Comparison of ENCODE assay signal across 18 cellular contexts in genomic region chr3:16477501-16477900, GRCh38. TPM values are rescaled to one million over a fixed set of nuclear protein-coding genes. Genes with fewer than 3 reads are reported as not detected.
DNase-seq lines count a peak whose midpoint lies in the region; ATAC-seq, FAIRE-seq and TF ChIP-seq lines count a peak whose summit lies in the region.
"Had no signal": no experiment of that assay in that cellular context is flagged by ENCODE, and none has a peak within 500 bp of the region (broad histone marks: within the 10 kb centered on the region; RNA-seq: fewer than 3 reads in every experiment).

No MANE protein-coding gene starts in this region.

- no peak overlapping the region for H3K4me3 ChIP-seq in astrocyte of the spinal cord (ENCODE audit: low read depth, low read length)
- H3K4me3 ChIP-seq: HAP-1 had no signal

- H3K4me1 Mint-ChIP-seq in IgD-negative memory B cell (peaks cover 43 to 68% (median 44%) of the 10 kb centered on the region in 3 donors), natural killer cell (peaks cover 68 to 81% of the 10 kb centered on the region in 2 donors)

- TF ChIP-seq CTCF in astrocyte of the spinal cord (IDR thresholded peaks at IDR 0.05; ENCODE audit: low read depth, low read length), result no peak
- TF ChIP-seq CTCF in natural killer cell (IDR thresholded peaks at IDR 0.05), result no peak

- H3K27ac Mint-ChIP-seq in IgD-negative memory B cell (peak overlapping the region in 2 of 3 donors; percentile 13 to 90), natural killer cell (peak overlapping the region; percentile 53 to 56)

- H3K36me3 Mint-ChIP-seq in IgD-negative memory B cell (peaks cover 16% of the 10 kb centered on the region), natural killer cell (no peaks in the 10 kb centered on the region)

- intact Hi-C loops in natural killer cell (cut with micrococcal nuclease), result loop anchor here (2.0 to 5.0 kb wide), 2 partner anchors 15 to 35 kb away; partner anchors contain the start of gene RFTN1

- FAIRE-seq in GM19239 (lab: Jason Lieb, UNC), result no peak
- FAIRE-seq: A204.1, colon had no signal

- DNase-seq in NCI-H2171 treated with DMSO at 0.1 percent for 48 hours (lab: John Stamatoyannopoulos, UW), result peak; percentile 38
- no peak for DNase-seq in NCI-H2171 (lab: John Stamatoyannopoulos, UW)
- peak; percentile 37 for DNase-seq in astrocyte of the spinal cord (ENCODE audit: low read depth, low spot score)
- DNase-seq in natural killer cell, result no peak
- no peak for DNase-seq in GM19239 (ENCODE audit: insufficient read length, low spot score)
- DNase-seq in NCI-H2227 (lab: John Stamatoyannopoulos, UW; ENCODE audit: unreplicated experiment), result no peak
- DNase-seq in NCI-H1092 (lab: John Stamatoyannopoulos, UW), result no peak
- DNase-seq: activated CD4-positive, alpha-beta memory T cell treated with anti-CD3 and anti-CD28 coated beads, Interleukin-2, amount 10 ng/mL, durations not matched to agents 7 days and 5 days; COR-L47; Kasumi-1; NCI-H187 treated with DMSO at 0.1 percent for 48 hours; nucleus accumbens; T-helper 9 cell had no signal

- ATAC-seq in natural killer cell, result no peak

- in situ Hi-C loops in astrocyte of the spinal cord (cut with HindIII; ENCODE audit: low sequenced_read_pairs), result no loop called here

- H3K27me3 Mint-ChIP-seq in IgD-negative memory B cell, result no peaks in the 10 kb centered on the region
- H3K27me3 Mint-ChIP-seq in natural killer cell (ENCODE audit: low read depth in 2 of 2), result no peaks in the 10 kb centered on the region
- H3K27me3 Mint-ChIP-seq: activated CD4-positive, alpha-beta memory T cell treated with anti-CD3 and anti-CD28 coated beads, Interleukin-2, amount 10 ng/mL, durations not matched to agents 7 days and 5 days; activated naive CD8-positive, alpha-beta T cell had no signal

- H3K4me3 Mint-ChIP-seq in IgD-negative memory B cell (peak overlapping the region in 2 of 4 donors; percentile 9 to 88), natural killer cell (peak overlapping the region; percentile 28)
- H3K4me3 Mint-ChIP-seq: activated CD4-positive, alpha-beta memory T cell treated with anti-CD3 and anti-CD28 coated beads, Interleukin-2, amount 10 ng/mL, durations not matched to agents 7 days and 5 days; activated naive CD8-positive, alpha-beta T cell had no signal

- peaks cover 0 to 3% (median 0%) of the 10 kb centered on the region in 3 donors for H3K9me3 Mint-ChIP-seq in IgD-negative memory B cell
- H3K9me3 Mint-ChIP-seq in natural killer cell, result no peaks in the 10 kb centered on the region
- H3K9me3 Mint-ChIP-seq: activated CD4-positive, alpha-beta memory T cell treated with anti-CD3 and anti-CD28 coated beads, Interleukin-2, amount 10 ng/mL, durations not matched to agents 7 days and 5 days had no signal

RNA-seq across cellular contexts. Expression of gene RFTN1, which starts 36.0 kb away (rescaled TPM):
- polyA plus RNA-seq in IgD-negative memory B cell, result 43.1 TPM
- 100 to 1,000 TPM; 112 to 135 (median 115) TPM for total RNA-seq in natural killer cell

Comparison
In these comparisons a context has a peak if more than half of its experiments do, and no peak if none do; other contexts are left out.
1. DNase-seq: peak in NCI-H2171 treated with DMSO at 0.1 percent for 48 hours (single experiment) and astrocyte of the spinal cord (single experiment); none in NCI-H2171 (single experiment), natural killer cell (single experiment), GM19239 (single experiment), NCI-H2227 (single experiment) and NCI-H1092 (single experiment).